21 cellular contexts compared by ENCODE assay signal in genomic region chr4:110629214-110629754, GRCh38. TPM values are rescaled to one million over a fixed set of nuclear protein-coding genes. Genes with fewer than 3 reads are reported as not detected.
DNase-seq lines count a peak whose midpoint lies in the region; ATAC-seq and TF ChIP-seq lines count a peak whose summit lies in the region.
"Had no signal": no experiment of that assay in that cellular context is flagged by ENCODE, and none has a peak within 500 bp of the region (broad histone marks: within the 10 kb centered on the region; RNA-seq: fewer than 3 reads in every experiment).

No MANE protein-coding gene starts in this region.

- H3K36me3 ChIP-seq in right atrium auricular region (no peaks in the 10 kb centered on the region), prostate gland (no peaks in the 10 kb centered on the region)
- H3K36me3 ChIP-seq: HAP-1 had no signal

- H3K9me3 ChIP-seq in right atrium auricular region (no peaks in the 10 kb centered on the region), prostate gland (no peaks in the 10 kb centered on the region)
- H3K9me3 ChIP-seq: HAP-1 had no signal

- H3K4me3 Mint-ChIP-seq in glutamatergic neuron (ENCODE audit: unreplicated experiment) (peak overlapping the region; percentile 78), mesothelial cell of epicardium (peak overlapping the region; percentile 69)

- H3K4me1 ChIP-seq in right atrium auricular region = peaks cover 0 to 24% of the 10 kb centered on the region in 2 donors
- H3K4me1 ChIP-seq in prostate gland (replicated peaks) = no peaks in the 10 kb centered on the region
- H3K4me1 ChIP-seq: foreskin keratinocyte, parathyroid adenoma had no signal

- intact Hi-C loops in Right ventricle myocardium superior (cut with DNase I) (no loop called here), prostate gland (cut with DNase I) (loop anchor here (5.0 to 10.0 kb wide), 2 partner anchors 653 to 1306 kb away; no protein-coding TSS in a partner anchor)

- H3K4me1 Mint-ChIP-seq in glutamatergic neuron (ENCODE audit: low read depth, unreplicated experiment) (peaks cover 22% of the 10 kb centered on the region), mesothelial cell of epicardium (peaks cover 80% of the 10 kb centered on the region)

- TF ChIP-seq CTCF in right atrium auricular region (IDR thresholded peaks at IDR 0.05) (no peak), glutamatergic neuron (IDR thresholded peaks at IDR 0.05; ENCODE audit: partially characterized antibody, unreplicated experiment) (no peak), mesothelial cell of epicardium (IDR thresholded peaks at IDR 0.05; ENCODE audit: unreplicated experiment) (no peak), prostate gland (IDR thresholded peaks at IDR 0.05) (no peak)

- TF ChIP-seq POLR2A in prostate gland (IDR thresholded peaks at IDR 0.05) = no peak

- H3K36me3 Mint-ChIP-seq in glutamatergic neuron (ENCODE audit: unreplicated experiment) (no peaks in the 10 kb centered on the region), mesothelial cell of epicardium (peaks cover 15% of the 10 kb centered on the region)

- WGBS in prostate gland = 19% methylated on average over 36 of the region's 36 CpGs

- DNase-seq in right atrium auricular region (ENCODE audit: low spot score) (peak; percentile 44), Right ventricle myocardium superior (no peak), glutamatergic neuron (no peak), mesothelial cell of epicardium (ENCODE audit: low spot score in 2 of 2, unreplicated experiment in 2 of 2) (peak in 1 of 2 experiments; percentile 38), LoVo (ENCODE audit: low spot score) (no peak), prostate gland (ENCODE audit: low spot score) (no peak)
- no peak for DNase-seq in activated effector memory CD4-positive, alpha-beta T cell treated with Interleukin-2 at 50 U/mL for 16 hours
- DNase-seq in stimulated activated naive CD4-positive, alpha-beta T cell (lab: John Stamatoyannopoulos, UW) = no peak
- DNase-seq: activated CD8-positive, alpha-beta memory T cell treated with anti-CD3 and anti-CD28 coated beads for 24 hours; activated T-cell treated with anti-CD3 and anti-CD28 coated beads, Interleukin-2, amount 50 U/mL, for 48 hours; IMR-90; left ventricle myocardium superior; NCI-H82; PC-3; stimulated activated CD4-positive, alpha-beta T cell treated with anti-CD3 and anti-CD28 coated beads, Interleukin-4, amount 100 ng/mL, for 24 hours; T-helper 2 cell had no signal

- H3K9me3 Mint-ChIP-seq in glutamatergic neuron (ENCODE audit: unreplicated experiment) = peaks cover 14% of the 10 kb centered on the region
- no peaks in the 10 kb centered on the region for H3K9me3 Mint-ChIP-seq in mesothelial cell of epicardium

- H3K27me3 Mint-ChIP-seq in glutamatergic neuron (ENCODE audit: unreplicated experiment) (peaks cover 39% of the 10 kb centered on the region), mesothelial cell of epicardium (ENCODE audit: low read depth) (peaks cover 83% of the 10 kb centered on the region)

- no peak overlapping the region for H3K4me3 ChIP-seq in right atrium auricular region
- no peak overlapping the region for H3K4me3 ChIP-seq in prostate gland
- H3K4me3 ChIP-seq: HAP-1 had no signal

- no peak overlapping the region for H3K27ac ChIP-seq in right atrium auricular region
- no peak overlapping the region for H3K27ac ChIP-seq in prostate gland
- H3K27ac ChIP-seq: foreskin keratinocyte, parathyroid adenoma had no signal

- H3K27ac Mint-ChIP-seq in glutamatergic neuron (ENCODE audit: unreplicated experiment) = no peak overlapping the region
- peak overlapping the region; percentile 81 for H3K27ac Mint-ChIP-seq in mesothelial cell of epicardium
- H3K27ac Mint-ChIP-seq: CD14-positive monocyte had no signal

- peaks cover 36 to 55% of the 10 kb centered on the region in 2 donors for H3K27me3 ChIP-seq in right atrium auricular region
- H3K27me3 ChIP-seq in prostate gland (replicated peaks; ENCODE audit: insufficient read depth) = peaks cover 68% of the 10 kb centered on the region
- H3K27me3 ChIP-seq: foreskin keratinocyte had no signal

- no peak for ATAC-seq in Right ventricle myocardium superior (ENCODE audit: poor library complexity)
- ATAC-seq: foreskin keratinocyte, left ventricle myocardium superior, PC-3 had no signal

RNA-seq across cellular contexts. Expression of gene PITX2, which starts 6.4 kb away (rescaled TPM):
- total RNA-seq in right atrium auricular region (10 to 100 TPM in 1 of 2 donors, under 1 TPM in 1; 0.24 to 25.4 TPM), Right ventricle myocardium superior (not detected), glutamatergic neuron (ENCODE audit: unreplicated experiment) (1.3 TPM), mesothelial cell of epicardium (88.7 to 99.3 TPM (median 95.5 TPM) in 3 replicates), prostate gland (1 to 10 TPM; 2.0 to 2.3 TPM)
- total RNA-seq: G401 had no signal
